In genomic region chr4:176363072-176363471, GRCh38 we compare ENCODE assay signal across 18 cellular contexts.
A peak's percentile ranks its signal among the peaks of the same experiment; 100 is the strongest.
DNase-seq lines count a peak whose midpoint lies in the region; ATAC-seq and FAIRE-seq lines count a peak whose summit lies in the region.
"Had no signal": no experiment of that assay in that cellular context is flagged by ENCODE, and none has a peak within 500 bp of the region (broad histone marks: within the 10 kb centered on the region; RNA-seq: fewer than 3 reads in every experiment).

No MANE protein-coding gene starts in this region.

- DNase-seq in urothelium cell line (ENCODE audit: low spot score) (no peak), NCI-H2029 treated with DMSO at 0.1 percent for 48 hours (lab: John Stamatoyannopoulos, UW) (no peak), SKM-1 treated with dmso at 0.1 percent for 144 hours (lab: John Stamatoyannopoulos, UW; ENCODE audit: unreplicated experiment) (no peak)
- DNase-seq in activated CD8-positive, alpha-beta memory T cell treated with anti-CD3 and anti-CD28 coated beads for 24 hours, result no peak
- DNase-seq: activated T-cell treated with anti-CD3 and anti-CD28 coated beads for 4 hours; amniotic stem cell; DMS 273 treated with DMSO at 0.1 percent for 48 hours; foreskin melanocyte; NCI-H1694; pancreas; SJCRH30; stimulated activated CD4-positive, alpha-beta T cell treated with anti-CD3 and anti-CD28 coated beads, Interleukin-12 subunit alpha, Interleukin-12 subunit beta, amount 100 ng/mL, for 4 hours; upper lobe of right lung had no signal

- FAIRE-seq in urothelium cell line (lab: Jason Lieb, UNC), result no peak
- FAIRE-seq: pancreas had no signal

- ATAC-seq in GM18508 (IDR thresholded peaks at IDR 0.05; ENCODE audit: insufficient read depth, unreplicated experiment) (peak; percentile 57), GM19468 (IDR thresholded peaks at IDR 0.05; ENCODE audit: extremely low read depth, unreplicated experiment) (peak; percentile 74), HG02885 (IDR thresholded peaks at IDR 0.05; ENCODE audit: poor library complexity, unreplicated experiment) (peak; percentile 81), HG03520 (IDR thresholded peaks at IDR 0.05; ENCODE audit: unreplicated experiment) (peak; percentile 75)
- ATAC-seq: pancreas, upper lobe of right lung, WTC11 had no signal
